15 cellular contexts compared by ENCODE assay signal in genomic region chr6:158825951-158826306, GRCh38. TPM values are rescaled to one million over a fixed set of nuclear protein-coding genes. Genes with fewer than 3 reads are reported as not detected.
A peak's percentile ranks its signal among the peaks of the same experiment; 100 is the strongest.
DNase-seq lines count a peak whose midpoint lies in the region; ATAC-seq and TF ChIP-seq lines count a peak whose summit lies in the region.
"Had no signal": no experiment of that assay in that cellular context is flagged by ENCODE, and none has a peak within 500 bp of the region (broad histone marks: within the 10 kb centered on the region; RNA-seq: fewer than 3 reads in every experiment).

No MANE protein-coding gene starts in this region.

- H3K4me2 ChIP-seq in neural progenitor cell (no peak overlapping the region), OCI-LY7 (ENCODE audit: low read length) (no peak overlapping the region)

- peaks cover 9% of the 10 kb centered on the region for H3K4me1 ChIP-seq in cardiac muscle cell (ENCODE audit: low read depth)
- no peaks in the 10 kb centered on the region for H3K4me1 ChIP-seq in neural progenitor cell
- peaks cover 36% of the 10 kb centered on the region for H3K4me1 ChIP-seq in OCI-LY7 (ENCODE audit: insufficient read depth, low read length, poor library complexity, severe bottlenecking)

- DNase-seq in AG08396 (ENCODE audit: low spot score) = peak; percentile 53
- no peak for DNase-seq in RWPE1 (ENCODE audit: low spot score)
- DNase-seq in cardiac muscle cell (ENCODE audit: low read depth in 1 of 2, low spot score in 1 of 2) = peak; percentile 42 to 83
- DNase-seq in neural progenitor cell (ENCODE audit: low spot score) = no peak
- no peak for DNase-seq in activated T-cell treated with anti-CD3 and anti-CD28 coated beads, Interleukin-2, amount 50 U/mL, for 1 hour
- no peak for DNase-seq in OCI-LY7 (ENCODE audit: low spot score)
- DNase-seq: activated CD4-positive, alpha-beta T cell treated with anti-CD3 and anti-CD28 coated beads for 1 hour; activated gamma-delta T cell treated with Interleukin-2 at 50 U/mL for 16 hours; caudate nucleus; immature natural killer cell; KG1; NCI-H1694 had no signal

- H2AFZ ChIP-seq in neural progenitor cell (replicated peaks) = no peak overlapping the region
- H2AFZ ChIP-seq in OCI-LY7 (ENCODE audit: low read length) = no peak overlapping the region

- no peaks in the 10 kb centered on the region for H3K36me3 Mint-ChIP-seq in neural progenitor cell
- H3K36me3 Mint-ChIP-seq: immature natural killer cell had no signal

- H3K4me3 Mint-ChIP-seq in neural progenitor cell = peak overlapping the region; percentile 31
- H3K4me3 Mint-ChIP-seq: immature natural killer cell had no signal

- no TSS peak for BruUV-seq in OCI-LY7 (replicated peaks; lab: Mats Ljungman, UMichigan)

- H3K36me3 ChIP-seq in cardiac muscle cell (no peaks in the 10 kb centered on the region), neural progenitor cell (no peaks in the 10 kb centered on the region), OCI-LY7 (ENCODE audit: insufficient read depth, low read length) (no peaks in the 10 kb centered on the region)
- H3K36me3 ChIP-seq: BLaER1 treated with 17β-estradiol and CSF1 and Interleukin-3, amounts not matched to agents 10 nM and 100 nM had no signal

- peaks cover 11% of the 10 kb centered on the region for H3K4me1 Mint-ChIP-seq in neural progenitor cell

- H3K27me3 Mint-ChIP-seq in neural progenitor cell (ENCODE audit: insufficient read depth, low read depth) = peaks cover 3% of the 10 kb centered on the region

- H3K27me3 ChIP-seq in cardiac muscle cell (no peaks in the 10 kb centered on the region), neural progenitor cell (no peaks in the 10 kb centered on the region)
- H3K27me3 ChIP-seq: BLaER1 treated with 17β-estradiol and CSF1 and Interleukin-3, amounts not matched to agents 10 nM and 100 nM had no signal

- ATAC-seq in GM18517 (IDR thresholded peaks at IDR 0.05; ENCODE audit: unreplicated experiment) (no peak), esophagus mucosa (no peak)

- H3K4me3 ChIP-seq in cardiac muscle cell (no peak overlapping the region), neural progenitor cell (no peak overlapping the region), OCI-LY7 (ENCODE audit: low read depth, low read length, poor library complexity, severe bottlenecking) (no peak overlapping the region)
- H3K4me3 ChIP-seq: BLaER1 treated with 17β-estradiol and CSF1 and Interleukin-3, amounts not matched to agents 10 nM and 100 nM had no signal

- no peaks in the 10 kb centered on the region for H3F3A ChIP-seq in neural progenitor cell (ENCODE audit: low read depth)

- H3K79me2 ChIP-seq in neural progenitor cell (ENCODE audit: low read depth) (no peaks in the 10 kb centered on the region), OCI-LY7 (ENCODE audit: insufficient read depth, low read depth, low read length) (no peaks in the 10 kb centered on the region)

- peak overlapping the region; percentile 90 for H3K27ac Mint-ChIP-seq in neural progenitor cell

- no peak for TF ChIP-seq CTCF in RWPE1 (conservative IDR thresholded peaks at IDR 0.05; ENCODE audit: low read depth)
- TF ChIP-seq CTCF in cardiac muscle cell (IDR thresholded peaks at IDR 0.05; ENCODE audit: low read depth, low read length) = no peak
- no peak for TF ChIP-seq CTCF in neural progenitor cell (IDR thresholded peaks at IDR 0.05)
- TF ChIP-seq CTCF in OCI-LY7 (conservative IDR thresholded peaks at IDR 0.05; ENCODE audit: low read length) = no peak

- POLR2A ChIA-PET in RWPE1 (lab: Yijun Ruan, JAX; ENCODE audit: low non-redundant PET) = no interaction called here
- POLR2A ChIA-PET in OCI-LY7 (lab: Charles Lee) = interaction anchor here (0.6 to 1.8 kb wide), 3 partner anchors 12 to 46 kb away, joined by 3 to 6 read pairs (median 4); no protein-coding TSS in a partner anchor

- H3K9me3 ChIP-seq in cardiac muscle cell (ENCODE audit: low read depth) = no peaks in the 10 kb centered on the region
- H3K9me3 ChIP-seq in neural progenitor cell (ENCODE audit: low read depth) = no peaks in the 10 kb centered on the region
- no peaks in the 10 kb centered on the region for H3K9me3 ChIP-seq in OCI-LY7 (ENCODE audit: low read length)

- no peaks in the 10 kb centered on the region for H3K9me3 Mint-ChIP-seq in neural progenitor cell
- H3K9me3 Mint-ChIP-seq: immature natural killer cell had no signal

- H4K20me1 ChIP-seq in neural progenitor cell (ENCODE audit: low read depth) (no peaks in the 10 kb centered on the region), OCI-LY7 (ENCODE audit: insufficient read depth, low read length) (no peaks in the 10 kb centered on the region)
- H4K20me1 ChIP-seq: BLaER1 treated with 17β-estradiol and CSF1 and Interleukin-3, amounts not matched to agents 10 nM and 100 nM had no signal

- H3K9me2 ChIP-seq in OCI-LY7 (ENCODE audit: insufficient read depth, low read length) = no peaks in the 10 kb centered on the region

- intact Hi-C loops in OCI-LY7 (cut with micrococcal nuclease; ENCODE audit: unreplicated experiment) = loop anchor here (2.0 kb wide), 1 partner anchor 27 kb away; no protein-coding TSS in a partner anchor

- CTCF ChIA-PET in RWPE1 (lab: Yijun Ruan, JAX) (no interaction called here), OCI-LY7 (lab: Charles Lee; ENCODE audit: unreplicated experiment) (interaction anchor here (1.0 kb wide), 1 partner anchor 14 kb away, joined by 3 read pairs; no protein-coding TSS in a partner anchor)

- peak overlapping the region; percentile 5; the same call in 1 of the 2 replicates for H3K27ac ChIP-seq in RWPE1
- peak overlapping the region; percentile 79 for H3K27ac ChIP-seq in cardiac muscle cell
- H3K27ac ChIP-seq in neural progenitor cell = no peak overlapping the region
- H3K27ac ChIP-seq in OCI-LY7 (ENCODE audit: low read depth, low read length, poor library complexity, severe bottlenecking) = no peak overlapping the region
- H3K27ac ChIP-seq: BLaER1 treated with 17β-estradiol and CSF1 and Interleukin-3, amounts not matched to agents 10 nM and 100 nM had no signal

- no peak overlapping the region for H3K9ac ChIP-seq in neural progenitor cell
- H3K9ac ChIP-seq: BLaER1 treated with 17β-estradiol and CSF1 and Interleukin-3, amounts not matched to agents 10 nM and 100 nM had no signal

RNA-seq across cellular contexts. Expression of gene EZR, which starts 6.8 kb away (rescaled TPM):
- total RNA-seq in cardiac muscle cell (356 and 401 TPM in 2 replicates), neural progenitor cell (ENCODE audit: low replicate concordance) (52.0 and 61.4 TPM in 2 replicates), esophagus mucosa (368 TPM), OCI-LY7 (2022) (415 and 440 TPM in 2 replicates)
- 375 and 448 TPM in 2 replicates for polyA plus RNA-seq in cardiac muscle cell
- 268 and 360 TPM in 2 replicates for total RNA-seq in OCI-LY7 (2014; rRNA removed; shearing (Covaris generic))

Comparison
In these comparisons a context has a peak if more than half of its experiments do, and no peak if none do; other contexts are left out.
1. DNase-seq: peak in AG08396 (single experiment) and cardiac muscle cell (2 of 2); none in RWPE1 (single experiment), neural progenitor cell (single experiment), activated T-cell treated with anti-CD3 and anti-CD28 coated beads, Interleukin-2, amount 50 U/mL, for 1 hour (single experiment) and OCI-LY7 (single experiment).
2. H3K27ac ChIP-seq: peak in RWPE1 (single experiment) and cardiac muscle cell (single experiment); none in neural progenitor cell (single experiment) and OCI-LY7 (single experiment).